In genomic region chr7:67171151-67171550, GRCh38 we compare ENCODE assay signal across 8 cellular contexts.
DNase-seq lines count a peak whose midpoint lies in the region; ATAC-seq and TF ChIP-seq lines count a peak whose summit lies in the region.
"Not testable (repeated sequence)": the region's sequence is repeated elsewhere in the genome, so short reads cannot be mapped to it uniquely, and the experiment has no call there.

No MANE protein-coding gene starts in this region.

- CTCF ChIA-PET in activated CD8-positive, alpha-beta T cell treated with anti-CD3 and anti-CD28 coated beads for 36 hours (lab: Charles Lee), result not testable (repeated sequence)

- peak overlapping the region; percentile 42 for H3K4me3 Mint-ChIP-seq in activated CD8-positive, alpha-beta T cell treated with anti-CD3 and anti-CD28 coated beads for 36 hours
- H3K4me3 Mint-ChIP-seq in immature natural killer cell, result peak overlapping the region in 4 of 5 donors; percentile 1 to 71 (median 48)
- peak overlapping the region; percentile 30 to 42 for H3K4me3 Mint-ChIP-seq in stimulated activated naive CD8-positive, alpha-beta T cell treated with anti-CD3 and anti-CD28 coated beads, Interleukin-15, amount 100 ng/mL, for 72 hours

- H3K9me3 Mint-ChIP-seq in activated CD8-positive, alpha-beta T cell treated with anti-CD3 and anti-CD28 coated beads for 36 hours; immature natural killer cell; stimulated activated naive CD8-positive, alpha-beta T cell treated with anti-CD3 and anti-CD28 coated beads, Interleukin-15, amount 100 ng/mL, for 72 hours: not testable (repeated sequence)

- intact Hi-C loops in activated CD8-positive, alpha-beta T cell treated with anti-CD3 and anti-CD28 coated beads for 36 hours (cut with micrococcal nuclease), result not testable (repeated sequence)

- POLR2A ChIA-PET in activated CD8-positive, alpha-beta T cell treated with anti-CD3 and anti-CD28 coated beads for 36 hours (lab: Charles Lee), result not testable (repeated sequence)

- not testable (repeated sequence) for DNase-seq in activated CD8-positive, alpha-beta T cell treated with anti-CD3 and anti-CD28 coated beads for 36 hours; immature natural killer cell; stimulated activated naive CD8-positive, alpha-beta T cell treated with anti-CD3 and anti-CD28 coated beads, Interleukin-15, amount 100 ng/mL, for 72 hours

- not testable (repeated sequence) for TF ChIP-seq CTCF in activated CD8-positive, alpha-beta T cell treated with anti-CD3 and anti-CD28 coated beads for 36 hours (IDR thresholded peaks at IDR 0.05)

- H3K27me3 Mint-ChIP-seq in activated CD8-positive, alpha-beta T cell treated with anti-CD3 and anti-CD28 coated beads for 36 hours; immature natural killer cell (ENCODE audit: low read depth in 3 of 3); stimulated activated naive CD8-positive, alpha-beta T cell treated with anti-CD3 and anti-CD28 coated beads, Interleukin-15, amount 100 ng/mL, for 72 hours: not testable (repeated sequence)

- not testable (repeated sequence) for H3K36me3 Mint-ChIP-seq in activated CD8-positive, alpha-beta T cell treated with anti-CD3 and anti-CD28 coated beads for 36 hours (ENCODE audit: low read depth); immature natural killer cell

- peak overlapping the region; percentile 64 for H3K27ac Mint-ChIP-seq in activated CD8-positive, alpha-beta T cell treated with anti-CD3 and anti-CD28 coated beads for 36 hours
- peak overlapping the region; percentile 9 to 88 (median 77) for H3K27ac Mint-ChIP-seq in immature natural killer cell
- H3K27ac Mint-ChIP-seq in stimulated activated naive CD8-positive, alpha-beta T cell treated with anti-CD3 and anti-CD28 coated beads, Interleukin-15, amount 100 ng/mL, for 72 hours, result peak overlapping the region; percentile 7 to 73

- not testable (repeated sequence) for H3K4me1 Mint-ChIP-seq in activated CD8-positive, alpha-beta T cell treated with anti-CD3 and anti-CD28 coated beads for 36 hours (ENCODE audit: low read depth); stimulated activated naive CD8-positive, alpha-beta T cell treated with anti-CD3 and anti-CD28 coated beads, Interleukin-15, amount 100 ng/mL, for 72 hours
- peaks cover 7 to 18% of the 10 kb centered on the region in 2 donors for H3K4me1 Mint-ChIP-seq in immature natural killer cell

- ATAC-seq in GM18858 (IDR thresholded peaks at IDR 0.05; ENCODE audit: unreplicated experiment) (peak; percentile 87), GM19438 (IDR thresholded peaks at IDR 0.05; ENCODE audit: low read depth, unreplicated experiment) (peak; percentile 75), GM21576 (IDR thresholded peaks at IDR 0.05; ENCODE audit: unreplicated experiment) (peak; percentile 85), HG02885 (IDR thresholded peaks at IDR 0.05; ENCODE audit: poor library complexity, unreplicated experiment) (peak; percentile 94), HG03439 (IDR thresholded peaks at IDR 0.05; ENCODE audit: unreplicated experiment) (peak; percentile 74)
- not testable (repeated sequence) for ATAC-seq in activated CD8-positive, alpha-beta T cell treated with anti-CD3 and anti-CD28 coated beads for 36 hours; stimulated activated naive CD8-positive, alpha-beta T cell treated with anti-CD3 and anti-CD28 coated beads, Interleukin-15, amount 100 ng/mL, for 72 hours
